ENCODE assay signal across 25 cellular contexts in the genomic region with DNA sequence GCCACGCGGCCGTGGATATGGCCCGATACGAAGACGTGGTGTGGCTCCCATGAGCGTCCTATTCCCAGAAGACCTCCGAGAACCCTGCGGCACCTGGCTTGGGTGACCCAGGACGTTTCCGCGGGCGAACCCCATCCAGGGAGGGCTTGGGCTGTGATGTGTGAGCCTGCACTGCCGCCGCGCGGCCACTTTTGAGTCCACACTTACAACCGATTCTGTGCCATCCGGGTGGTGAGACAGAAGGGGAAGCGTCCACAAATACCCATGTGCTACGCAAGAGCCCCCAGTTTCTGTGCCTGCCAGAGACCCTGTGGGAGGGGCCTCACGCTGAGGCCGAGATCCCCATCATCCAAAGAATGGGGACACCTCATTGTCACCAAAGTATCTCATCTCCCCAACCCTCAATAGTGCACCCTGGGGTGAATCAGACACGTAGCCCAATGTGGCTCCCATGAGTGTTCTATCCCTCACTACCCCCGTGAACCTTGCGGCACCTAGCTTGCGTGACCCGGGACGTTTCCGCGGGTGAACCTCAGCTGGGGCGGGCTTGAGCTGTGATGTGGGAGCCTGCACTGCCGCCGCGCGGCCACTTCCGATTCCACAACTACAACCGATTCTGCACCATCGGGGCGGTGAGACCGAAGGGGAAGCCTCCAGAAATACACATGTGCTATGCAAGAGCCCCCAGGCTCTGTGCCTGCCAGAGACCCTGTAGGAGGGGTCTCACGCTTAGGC. TPM values are rescaled to one million over a fixed set of nuclear protein-coding genes. Genes with fewer than 3 reads are reported as not detected.
DNase-seq lines count a peak whose midpoint lies in the region; ATAC-seq, FAIRE-seq and TF ChIP-seq lines count a peak whose summit lies in the region.
"Had no signal": no experiment of that assay in that cellular context is flagged by ENCODE, and none has a peak within 500 bp of the region (broad histone marks: within the 10 kb centered on the region; RNA-seq: fewer than 3 reads in every experiment).

No MANE protein-coding gene starts in this region.

- no peaks in the 10 kb centered on the region for H3K4me1 ChIP-seq in body of pancreas
- H3K4me1 ChIP-seq: A549, BLaER1, sigmoid colon, upper lobe of left lung had no signal

- no peak overlapping the region for H3K4me3 Mint-ChIP-seq in activated T-cell treated with anti-CD3 and anti-CD28 coated beads, Interleukin-2, amount 50 U/mL, for 4 hours
- no peak overlapping the region for H3K4me3 Mint-ChIP-seq in natural killer cell treated with Interleukin-12 subunit alpha and Interleukin-12 subunit beta and Interleukin-15 and Interleukin-18, amount 100 ng/mL, for 72 hours
- H3K4me3 Mint-ChIP-seq: WTC11 had no signal

- H3K36me3 Mint-ChIP-seq in activated T-cell treated with anti-CD3 and anti-CD28 coated beads, Interleukin-2, amount 50 U/mL, for 4 hours (ENCODE audit: insufficient read depth): no peaks in the 10 kb centered on the region
- no peaks in the 10 kb centered on the region for H3K36me3 Mint-ChIP-seq in natural killer cell treated with Interleukin-12 subunit alpha and Interleukin-12 subunit beta and Interleukin-15 and Interleukin-18, amount 100 ng/mL, for 72 hours
- H3K36me3 Mint-ChIP-seq: WTC11 had no signal

- H3K9me3 Mint-ChIP-seq in activated T-cell treated with anti-CD3 and anti-CD28 coated beads, Interleukin-2, amount 50 U/mL, for 4 hours: no peaks in the 10 kb centered on the region
- H3K9me3 Mint-ChIP-seq in natural killer cell treated with Interleukin-12 subunit alpha and Interleukin-12 subunit beta and Interleukin-15 and Interleukin-18, amount 100 ng/mL, for 72 hours: no peaks in the 10 kb centered on the region
- H3K9me3 Mint-ChIP-seq: WTC11 had no signal

- no peaks in the 10 kb centered on the region for H3K27me3 ChIP-seq in body of pancreas
- H3K27me3 ChIP-seq: BLaER1, ovary, sigmoid colon, upper lobe of left lung had no signal

- no peaks in the 10 kb centered on the region for H3K36me3 ChIP-seq in body of pancreas (replicated peaks in 1 of 2; ENCODE audit: insufficient read depth in 1 of 2, low read depth in 2 of 2)
- H3K36me3 ChIP-seq: BLaER1, ovary, sigmoid colon, upper lobe of left lung had no signal

- H3K27ac ChIP-seq in body of pancreas: no peak overlapping the region
- H3K27ac ChIP-seq: A549, BLaER1, KMS-11, ovary, RWPE1, sigmoid colon, upper lobe of left lung had no signal

- TF ChIP-seq POLR2A in body of pancreas (IDR thresholded peaks at IDR 0.05): no peak

- H3K27ac Mint-ChIP-seq in natural killer cell treated with Interleukin-12 subunit alpha and Interleukin-12 subunit beta and Interleukin-15 and Interleukin-18, amount 100 ng/mL, for 72 hours: no peak overlapping the region
- H3K27ac Mint-ChIP-seq: WTC11 had no signal

- no peaks in the 10 kb centered on the region for H3K4me1 Mint-ChIP-seq in activated T-cell treated with anti-CD3 and anti-CD28 coated beads, Interleukin-2, amount 50 U/mL, for 4 hours (ENCODE audit: low read depth)
- no peaks in the 10 kb centered on the region for H3K4me1 Mint-ChIP-seq in natural killer cell treated with Interleukin-12 subunit alpha and Interleukin-12 subunit beta and Interleukin-15 and Interleukin-18, amount 100 ng/mL, for 72 hours (ENCODE audit: low read depth in 2 of 2)
- H3K4me1 Mint-ChIP-seq: WTC11 had no signal

- no peak overlapping the region for H3K4me3 ChIP-seq in body of pancreas
- H3K4me3 ChIP-seq: A549, BLaER1, ovary, sigmoid colon, upper lobe of left lung had no signal

- peak; percentile 65 for FAIRE-seq in HTR-8/SVneo (lab: Jason Lieb, UNC)
- FAIRE-seq: A549, colon, D721Med, kidney had no signal

- ATAC-seq in activated T-cell treated with anti-CD3 and anti-CD28 coated beads, Interleukin-2, amount 50 U/mL, for 4 hours: peak; percentile 64 to 67
- ATAC-seq in body of pancreas: peak; percentile 50
- ATAC-seq in natural killer cell treated with Interleukin-12 subunit alpha and Interleukin-12 subunit beta and Interleukin-15 and Interleukin-18, amount 100 ng/mL, for 72 hours: peak; percentile 51 to 65
- ATAC-seq in HG03045 (IDR thresholded peaks at IDR 0.05; ENCODE audit: unreplicated experiment): no peak
- ATAC-seq in GM19023 (IDR thresholded peaks at IDR 0.05; ENCODE audit: unreplicated experiment): no peak
- no peak for ATAC-seq in HG03354 (IDR thresholded peaks at IDR 0.05; ENCODE audit: poor library complexity, severe bottlenecking, unreplicated experiment)

- no peak for DNase-seq in activated T-cell treated with anti-CD3 and anti-CD28 coated beads, Interleukin-2, amount 50 U/mL, for 4 hours
- DNase-seq in activated T-cell treated with anti-CD3 and anti-CD28 coated beads, Interleukin-2, amount 50 U/mL, for 1 hour: no peak
- DNase-seq in HTR-8/SVneo (ENCODE audit: insufficient read length, low spot score) (no peak), body of pancreas (no peak)
- no peak for DNase-seq in natural killer cell treated with Interleukin-12 subunit alpha and Interleukin-12 subunit beta and Interleukin-15 and Interleukin-18, amount 100 ng/mL, for 72 hours (ENCODE audit: low spot score)
- DNase-seq: activated CD8-positive, alpha-beta memory T cell treated with anti-CD3 and anti-CD28 coated beads for 24 hours; HCEC 1CT; kidney; NCI-H2171; NCI-H526; ovary; sigmoid colon; stimulated activated CD4-positive, alpha-beta T cell treated with anti-CD3 and anti-CD28 coated beads, Interleukin-15, amount 100 ng/mL, for 24 hours; T1000; upper lobe of left lung had no signal

- no CpG with 5 or more reads among the region's 42 CpGs for WGBS in body of pancreas, 2 donors

- no peaks in the 10 kb centered on the region for H3K9me3 ChIP-seq in body of pancreas
- H3K9me3 ChIP-seq: A549, BLaER1, ovary, sigmoid colon, upper lobe of left lung had no signal

- H3K27me3 Mint-ChIP-seq in activated T-cell treated with anti-CD3 and anti-CD28 coated beads, Interleukin-2, amount 50 U/mL, for 4 hours (ENCODE audit: low read depth): no peaks in the 10 kb centered on the region
- no peaks in the 10 kb centered on the region for H3K27me3 Mint-ChIP-seq in natural killer cell treated with Interleukin-12 subunit alpha and Interleukin-12 subunit beta and Interleukin-15 and Interleukin-18, amount 100 ng/mL, for 72 hours

- intact Hi-C loops in body of pancreas (cut with DNase I): no loop called here

- TF ChIP-seq CTCF in body of pancreas (IDR thresholded peaks at IDR 0.05): no peak

RNA-seq across cellular contexts. Expression of a gene that starts 4.6 kb away (rescaled TPM):
- 1 to 10 TPM in 1 of 3 donors, under 1 TPM in 2; 0.54 to 1.5 (median 0.79) TPM for total RNA-seq in activated T-cell treated with anti-CD3 and anti-CD28 coated beads, Interleukin-2, amount 50 U/mL, for 4 hours
- 100 to 1,000 TPM; 151 to 234 TPM for total RNA-seq in body of pancreas
- not detected for total RNA-seq in natural killer cell treated with Interleukin-12 subunit alpha and Interleukin-12 subunit beta and Interleukin-15 and Interleukin-18, amount 100 ng/mL, for 72 hours

RNA-seq across cellular contexts. Expression of a gene that starts 55.1 kb away (rescaled TPM):
- 100 to 1,000 TPM; 100 to 220 (median 201) TPM for total RNA-seq in activated T-cell treated with anti-CD3 and anti-CD28 coated beads, Interleukin-2, amount 50 U/mL, for 4 hours
- 10 to 100 TPM; 40.2 to 83.4 TPM for total RNA-seq in body of pancreas
- 10 to 100 TPM; 81.3 to 89.7 TPM for total RNA-seq in natural killer cell treated with Interleukin-12 subunit alpha and Interleukin-12 subunit beta and Interleukin-15 and Interleukin-18, amount 100 ng/mL, for 72 hours

Comparison
In these comparisons a context has a peak if more than half of its experiments do, and no peak if none do; other contexts are left out.
1. ATAC-seq: peak in activated T-cell treated with anti-CD3 and anti-CD28 coated beads, Interleukin-2, amount 50 U/mL, for 4 hours (2 of 2), body of pancreas (single experiment) and natural killer cell treated with Interleukin-12 subunit alpha and Interleukin-12 subunit beta and Interleukin-15 and Interleukin-18, amount 100 ng/mL, for 72 hours (2 of 2); none in HG03045 (single experiment), GM19023 (single experiment) and HG03354 (single experiment).
2. RNA of a gene that starts 4.6 kb away (total RNA-seq): 151 to 234 TPM in body of pancreas; 0.54 to 1.5 TPM in activated T-cell treated with anti-CD3 and anti-CD28 coated beads, Interleukin-2, amount 50 U/mL, for 4 hours and not detected in natural killer cell treated with Interleukin-12 subunit alpha and Interleukin-12 subunit beta and Interleukin-15 and Interleukin-18, amount 100 ng/mL, for 72 hours; every median in the first group is over 10 times any median in the second.